Comparison of ENCODE assay signal across 8 cellular contexts in the genomic region with DNA sequence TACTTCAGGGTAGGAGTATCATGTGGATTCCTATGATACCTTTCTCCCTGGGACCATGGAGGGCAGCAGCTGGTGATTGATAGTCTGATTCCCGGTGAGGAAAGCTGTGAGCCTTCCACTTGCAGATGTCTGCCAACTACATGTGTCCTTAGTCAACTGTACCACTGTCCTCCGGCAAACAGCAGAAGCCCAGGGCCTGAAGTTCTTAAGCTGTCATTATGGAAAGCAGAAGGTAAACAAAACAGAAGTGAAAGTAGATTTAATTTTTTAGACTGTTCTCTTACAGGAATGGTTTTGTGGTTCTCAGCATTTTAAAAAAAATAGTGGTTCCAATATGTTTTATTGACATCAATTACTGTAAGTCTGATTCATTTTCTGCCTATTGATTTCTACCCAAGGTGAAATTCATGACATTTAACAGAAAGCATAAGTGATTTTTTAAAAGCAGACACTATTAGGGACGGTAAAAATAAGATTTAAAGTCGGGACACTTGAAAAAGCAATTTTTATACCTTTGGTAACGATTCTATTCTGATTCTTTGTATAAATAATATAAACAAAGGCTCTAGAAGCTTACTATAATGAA. TPM values are rescaled to one million over a fixed set of nuclear protein-coding genes. Genes with fewer than 3 reads are reported as not detected.
DNase-seq lines count a peak whose midpoint lies in the region; ATAC-seq and TF ChIP-seq lines count a peak whose summit lies in the region.

No MANE protein-coding gene starts in this region.

- H3K27me3 Mint-ChIP-seq in activated naive CD4-positive, alpha-beta T cell treated with anti-CD3 and anti-CD28 coated beads for 36 hours (ENCODE audit: low read depth): no peaks in the 10 kb centered on the region
- H3K27me3 Mint-ChIP-seq in stimulated activated naive CD8-positive, alpha-beta T cell treated with anti-CD3 and anti-CD28 coated beads, Interleukin-15, Interleukin-2, amounts not matched to agents 100 ng/mL and 50 ng/mL, for 24 hours: no peaks in the 10 kb centered on the region

- no peak overlapping the region for H3K4me3 ChIP-seq in esophagus muscularis mucosa

- intact Hi-C loops in activated naive CD4-positive, alpha-beta T cell treated with anti-CD3 and anti-CD28 coated beads for 36 hours (cut with micrococcal nuclease): loop anchor here (1.0 to 2.0 kb wide), 5 partner anchors 14 to 36 kb away; partner anchors contain the start of gene PTPN1
- intact Hi-C loops in esophagus muscularis mucosa (cut with DNase I): no loop called here

- peak overlapping the region; percentile 64 for H3K4me3 Mint-ChIP-seq in activated naive CD4-positive, alpha-beta T cell treated with anti-CD3 and anti-CD28 coated beads for 36 hours
- H3K4me3 Mint-ChIP-seq in stimulated activated naive CD8-positive, alpha-beta T cell treated with anti-CD3 and anti-CD28 coated beads, Interleukin-15, Interleukin-2, amounts not matched to agents 100 ng/mL and 50 ng/mL, for 24 hours: peak overlapping the region; percentile 71

- DNase-seq in activated naive CD4-positive, alpha-beta T cell treated with anti-CD3 and anti-CD28 coated beads for 36 hours: peak; percentile 63
- DNase-seq in activated naive CD4-positive, alpha-beta T cell (lab: John Stamatoyannopoulos, UW): no peak
- DNase-seq in NCI-H526 treated with DMSO at 0.1 percent for 48 hours (lab: John Stamatoyannopoulos, UW) (peak; percentile 6), esophagus muscularis mucosa (ENCODE audit: extremely low spot score) (no peak), T-helper 9 cell (no peak)

- CTCF ChIA-PET in activated naive CD4-positive, alpha-beta T cell treated with anti-CD3 and anti-CD28 coated beads for 36 hours (lab: Charles Lee): interaction anchor here (1.1 to 2.3 kb wide), 4 partner anchors 15 to 216 kb away, joined by 5 to 7 read pairs (median 6); no protein-coding TSS in a partner anchor

- peak overlapping the region; percentile 94 for H3K27ac Mint-ChIP-seq in activated naive CD4-positive, alpha-beta T cell treated with anti-CD3 and anti-CD28 coated beads for 36 hours
- H3K27ac Mint-ChIP-seq in stimulated activated naive CD8-positive, alpha-beta T cell treated with anti-CD3 and anti-CD28 coated beads, Interleukin-15, Interleukin-2, amounts not matched to agents 100 ng/mL and 50 ng/mL, for 24 hours: peak overlapping the region; percentile 87

- ATAC-seq in HG02973 (IDR thresholded peaks at IDR 0.05; ENCODE audit: unreplicated experiment) (no peak), GM19467 (IDR thresholded peaks at IDR 0.05; ENCODE audit: unreplicated experiment) (no peak)

- TF ChIP-seq CTCF in esophagus muscularis mucosa (IDR thresholded peaks at IDR 0.05): no peak

- peaks cover 0 to 6% (median 0%) of the 10 kb centered on the region in 4 donors for H3K36me3 ChIP-seq in esophagus muscularis mucosa

- no peak for TF ChIP-seq EP300 in esophagus muscularis mucosa (IDR thresholded peaks at IDR 0.05)

- H3K36me3 Mint-ChIP-seq in activated naive CD4-positive, alpha-beta T cell treated with anti-CD3 and anti-CD28 coated beads for 36 hours (ENCODE audit: low read depth): peaks cover 38% of the 10 kb centered on the region
- H3K36me3 Mint-ChIP-seq in stimulated activated naive CD8-positive, alpha-beta T cell treated with anti-CD3 and anti-CD28 coated beads, Interleukin-15, Interleukin-2, amounts not matched to agents 100 ng/mL and 50 ng/mL, for 24 hours (ENCODE audit: low read depth): peaks cover 44% of the 10 kb centered on the region

- no peaks in the 10 kb centered on the region for H3K9me3 Mint-ChIP-seq in activated naive CD4-positive, alpha-beta T cell treated with anti-CD3 and anti-CD28 coated beads for 36 hours
- H3K9me3 Mint-ChIP-seq in stimulated activated naive CD8-positive, alpha-beta T cell treated with anti-CD3 and anti-CD28 coated beads, Interleukin-15, Interleukin-2, amounts not matched to agents 100 ng/mL and 50 ng/mL, for 24 hours: no peaks in the 10 kb centered on the region

- WGBS in esophagus muscularis mucosa: 47% methylated on average over 5 of the region's 5 CpGs

- H3K27ac ChIP-seq in esophagus muscularis mucosa (replicated peaks in 1 of 4): peak overlapping the region in 3 of 4 donors; percentile 0 to 31 (median 10)

- no peaks in the 10 kb centered on the region for H3K9me3 ChIP-seq in esophagus muscularis mucosa

- peaks cover 70% of the 10 kb centered on the region for H3K4me1 Mint-ChIP-seq in activated naive CD4-positive, alpha-beta T cell treated with anti-CD3 and anti-CD28 coated beads for 36 hours (ENCODE audit: low read depth)
- H3K4me1 Mint-ChIP-seq in stimulated activated naive CD8-positive, alpha-beta T cell treated with anti-CD3 and anti-CD28 coated beads, Interleukin-15, Interleukin-2, amounts not matched to agents 100 ng/mL and 50 ng/mL, for 24 hours (ENCODE audit: low read depth): peaks cover 23% of the 10 kb centered on the region

- H3K27me3 ChIP-seq in esophagus muscularis mucosa: no peaks in the 10 kb centered on the region

- H3K4me1 ChIP-seq in esophagus muscularis mucosa: peaks cover 39 to 54% (median 46%) of the 10 kb centered on the region in 4 donors

- no peak for TF ChIP-seq POLR2A in esophagus muscularis mucosa (IDR thresholded peaks at IDR 0.05; ENCODE audit: low read depth)

RNA-seq across cellular contexts. Expression of gene PTPN1, which starts 36.6 kb away (rescaled TPM):
- 100 to 1,000 TPM; 111 to 119 TPM for total RNA-seq in activated naive CD4-positive, alpha-beta T cell treated with anti-CD3 and anti-CD28 coated beads for 36 hours
- 10 to 100 TPM; 21.2 to 49.0 (median 41.0) TPM for total RNA-seq in esophagus muscularis mucosa

Comparison
In these comparisons a context has a peak if more than half of its experiments do, and no peak if none do; other contexts are left out.
1. DNase-seq: peak in activated naive CD4-positive, alpha-beta T cell treated with anti-CD3 and anti-CD28 coated beads for 36 hours (single experiment) and NCI-H526 treated with DMSO at 0.1 percent for 48 hours (single experiment); none in activated naive CD4-positive, alpha-beta T cell (0 of 4), esophagus muscularis mucosa (single experiment) and T-helper 9 cell (single experiment).